39 cellular contexts compared by ENCODE assay signal in genomic region chr12:12297201-12297830, GRCh38.
"Had no signal": no experiment of that assay in that cellular context is flagged by ENCODE, and none has a peak within 500 bp of the region (broad histone marks: within the 10 kb centered on the region; RNA-seq: fewer than 3 reads in every experiment).

No MANE protein-coding gene starts in this region.

- H3K4me3 ChIP-seq: PC-9 had no signal

- H3K4me1 Mint-ChIP-seq: activated naive CD8-positive, alpha-beta T cell treated with anti-CD3 and anti-CD28 coated beads for 36 hours; activated T-helper 17 cell treated with anti-CD3 and anti-CD28 coated beads, Interleukin-2, amount 50 U/mL, for 72 hours; T-cell had no signal

- H2AFZ ChIP-seq: PC-9 had no signal

- H3K27me3 Mint-ChIP-seq: activated naive CD8-positive, alpha-beta T cell treated with anti-CD3 and anti-CD28 coated beads for 36 hours; T-cell had no signal

- DNase-seq: activated CD4-positive, alpha-beta T cell treated with anti-CD3 and anti-CD28 coated beads for 1 hour; activated CD4-positive, alpha-beta T cell treated with anti-CD3 and anti-CD28 coated beads for 48 hours; activated CD4-positive, alpha-beta T cell treated with anti-CD3 and anti-CD28 coated beads, Interleukin-2, amount 50 U/mL, for 4 hours; activated CD4-positive, CD25-positive, alpha-beta regulatory T cell; activated CD8-positive, alpha-beta T cell treated with anti-CD3 and anti-CD28 coated beads for 36 hours; activated effector memory CD4-positive, alpha-beta T cell treated with anti-CD3 and anti-CD28 coated beads, Interleukin-2, amount 50 U/mL, for 16 hours; activated naive CD4-positive, alpha-beta T cell; activated naive CD4-positive, alpha-beta T cell treated with anti-CD3 and anti-CD28 coated beads, Interleukin-2, amount 50 U/mL, for 16 hours; activated naive CD8-positive, alpha-beta T cell treated with anti-CD3 and anti-CD28 coated beads for 36 hours; activated T-cell treated with anti-CD3 and anti-CD28 coated beads, Interleukin-2, amount 50 U/mL, for 1 hour; activated T-cell treated with anti-CD3 and anti-CD28 coated beads, Interleukin-2, amount 50 U/mL, for 72 hours; amniotic stem cell; aorta; brain microvascular endothelial cell; central memory CD4-positive, alpha-beta T cell; MM.1S; MV-4-11; NCI-H1092 treated with DMSO at 0.1 percent for 48 hours; NCI-H1417; NCI-H146; NCI-H187; NCI-H2029 treated with DMSO at 0.1 percent for 48 hours; NCI-H2107; NCI-H2171; NCI-H510A; NCI-H526; NCI-H748 treated with DMSO at 0.1 percent for 48 hours; NK-92 treated with Interleukin-12 subunit alpha and Interleukin-12 subunit beta, amount 100 ng/mL, for 24 hours; PC-9; SIG-M5; T-cell; T-helper 2 cell; T-helper 9 cell; WERI-Rb-1 had no signal

- H3K27me3 ChIP-seq: brain microvascular endothelial cell had no signal

- H3K9me3 Mint-ChIP-seq: activated CD8-positive, alpha-beta T cell treated with anti-CD3 and anti-CD28 coated beads for 36 hours; activated naive CD8-positive, alpha-beta T cell treated with anti-CD3 and anti-CD28 coated beads for 36 hours; activated T-cell treated with anti-CD3 and anti-CD28 coated beads, Interleukin-2, amount 50 U/mL, for 72 hours; activated T-helper 17 cell treated with anti-CD3 and anti-CD28 coated beads, Interleukin-2, amount 50 U/mL, for 72 hours; T-cell had no signal

- H3K36me3 ChIP-seq: brain microvascular endothelial cell, WERI-Rb-1 had no signal

- H3K4me2 ChIP-seq: KMS-11, PC-9 had no signal

- H3K27ac Mint-ChIP-seq: activated CD8-positive, alpha-beta T cell treated with anti-CD3 and anti-CD28 coated beads for 36 hours; activated naive CD8-positive, alpha-beta T cell treated with anti-CD3 and anti-CD28 coated beads for 36 hours; activated T-cell treated with anti-CD3 and anti-CD28 coated beads, Interleukin-2, amount 50 U/mL, for 72 hours; activated T-helper 17 cell treated with anti-CD3 and anti-CD28 coated beads, Interleukin-2, amount 50 U/mL, for 72 hours; T-cell had no signal

- H3K4me3 Mint-ChIP-seq: activated CD8-positive, alpha-beta T cell treated with anti-CD3 and anti-CD28 coated beads for 36 hours; activated naive CD8-positive, alpha-beta T cell treated with anti-CD3 and anti-CD28 coated beads for 36 hours; activated T-cell treated with anti-CD3 and anti-CD28 coated beads, Interleukin-2, amount 50 U/mL, for 72 hours; activated T-helper 17 cell treated with anti-CD3 and anti-CD28 coated beads, Interleukin-2, amount 50 U/mL, for 72 hours; T-cell had no signal

- ATAC-seq: activated CD8-positive, alpha-beta T cell treated with anti-CD3 and anti-CD28 coated beads for 36 hours; activated T-cell treated with anti-CD3 and anti-CD28 coated beads, Interleukin-2, amount 50 U/mL, for 72 hours; activated T-helper 17 cell treated with anti-CD3 and anti-CD28 coated beads, Interleukin-2, amount 50 U/mL, for 72 hours; Right ventricle myocardium inferior; SK-N-SH treated with all-trans-retinoic acid at 6 μM for 48 hours; T-cell had no signal

- H3K27ac ChIP-seq: brain microvascular endothelial cell, KMS-11, PC-9, RWPE1, WERI-Rb-1 had no signal

- H3K9ac ChIP-seq: KMS-11 had no signal

- H3K36me3 Mint-ChIP-seq: activated naive CD8-positive, alpha-beta T cell treated with anti-CD3 and anti-CD28 coated beads for 36 hours; T-cell had no signal
